Comparison of ENCODE assay signal across 5 cellular contexts in the genomic region with DNA sequence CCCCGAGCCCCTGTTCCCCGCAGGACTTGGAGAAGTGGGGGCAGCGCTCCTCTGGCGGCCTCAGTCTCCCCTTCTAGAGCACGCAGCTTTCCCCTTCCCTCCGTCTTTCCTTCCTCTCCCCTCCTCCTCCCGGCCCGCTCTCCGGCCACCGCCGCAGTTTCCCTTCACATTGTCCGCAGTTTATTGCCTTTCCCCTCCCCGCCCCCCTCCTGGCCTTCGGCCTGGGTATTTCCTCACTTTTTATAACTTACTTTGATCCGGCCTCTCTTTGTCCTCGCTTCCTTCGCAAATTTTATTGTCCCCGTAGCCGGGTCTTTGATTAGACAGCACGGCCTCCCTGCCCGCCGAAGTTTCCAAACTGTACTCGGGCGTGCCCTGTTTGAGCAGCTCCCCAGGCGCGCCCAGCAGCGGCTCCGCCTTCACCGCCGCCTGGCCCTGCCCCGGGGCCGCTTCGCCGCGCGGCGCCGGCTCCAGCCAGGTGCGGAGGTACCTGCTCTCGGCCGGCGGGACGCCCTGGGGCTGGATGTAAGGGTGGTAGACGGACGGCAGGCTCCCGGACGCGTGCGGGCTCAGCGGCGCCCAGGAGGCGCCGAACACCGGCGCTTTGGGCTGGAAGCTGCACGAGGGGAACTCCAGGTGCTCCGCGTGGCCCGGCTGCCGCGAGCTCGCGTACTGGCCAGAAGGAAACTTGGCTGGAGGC. TPM values are rescaled to one million over a fixed set of nuclear protein-coding genes. Genes with fewer than 3 reads are reported as not detected.
A peak's percentile ranks its signal among the peaks of the same experiment; 100 is the strongest.
DNase-seq lines count a peak whose midpoint lies in the region; ATAC-seq and TF ChIP-seq lines count a peak whose summit lies in the region.

No MANE protein-coding gene starts in this region.

- peaks cover 1% of the 10 kb centered on the region for H3K36me3 Mint-ChIP-seq in IgD-negative memory B cell

- no peak overlapping the region for H3K27ac ChIP-seq in left lung

- peak; percentile 79 for ATAC-seq in left lung
- no peak for ATAC-seq in HG03469 (IDR thresholded peaks at IDR 0.05; ENCODE audit: unreplicated experiment)
- no peak for ATAC-seq in HG03135 (IDR thresholded peaks at IDR 0.05; ENCODE audit: unreplicated experiment)

- H3K4me3 Mint-ChIP-seq in IgD-negative memory B cell = peak overlapping the region; percentile 74 to 93 (median 83)

- peak; percentile 52 for DNase-seq in activated CD8-positive, alpha-beta memory T cell treated with anti-CD3 and anti-CD28 coated beads, Interleukin-2, amount 50 U/mL, for 4 hours
- peak in 1 of 2 donors; percentile 81 for DNase-seq in left lung

- H3K36me3 ChIP-seq in left lung = no peaks in the 10 kb centered on the region

- TF ChIP-seq CTCF in left lung (IDR thresholded peaks at IDR 0.05) = no peak

- intact Hi-C loops in left lung (cut with DNase I) = no loop called here

- H3K9me3 ChIP-seq in left lung = no peaks in the 10 kb centered on the region

- H3K4me1 ChIP-seq in left lung = peaks cover 14 to 27% of the 10 kb centered on the region in 2 donors

- H3K27ac Mint-ChIP-seq in IgD-negative memory B cell = peak overlapping the region; percentile 32 to 74 (median 39)

- H3K27me3 Mint-ChIP-seq in IgD-negative memory B cell = peaks cover 67% of the 10 kb centered on the region

- H3K4me3 ChIP-seq in left lung = peak overlapping the region; percentile 15 to 26

- H3K27me3 ChIP-seq in left lung = peaks cover 99 to 100% of the 10 kb centered on the region in 2 donors

- peaks cover 0 to 5% (median 5%) of the 10 kb centered on the region in 3 donors for H3K4me1 Mint-ChIP-seq in IgD-negative memory B cell

- peaks cover 0 to 4% (median 0%) of the 10 kb centered on the region in 3 donors for H3K9me3 Mint-ChIP-seq in IgD-negative memory B cell

RNA-seq across cellular contexts. Expression of a gene that starts 0.5 kb away (rescaled TPM):
- not detected for polyA plus RNA-seq in IgD-negative memory B cell
- not detected for total RNA-seq in left lung

RNA-seq across cellular contexts. Expression of a gene that starts 10.6 kb away (rescaled TPM):
- not detected for polyA plus RNA-seq in IgD-negative memory B cell
- under 1 TPM; 0.32 to 0.39 TPM for total RNA-seq in left lung

RNA-seq across cellular contexts. Expression of a gene that starts 14.8 kb away (rescaled TPM):
- not detected for polyA plus RNA-seq in IgD-negative memory B cell
- 1 to 10 TPM; 2.4 to 3.0 TPM for total RNA-seq in left lung

RNA-seq across cellular contexts. Expression of a gene that starts 20.9 kb away (rescaled TPM):
- not detected for polyA plus RNA-seq in IgD-negative memory B cell
- total RNA-seq in left lung = 1 to 10 TPM; 5.1 to 6.7 TPM

RNA-seq across cellular contexts. Expression of a gene that starts 32.1 kb away (rescaled TPM):
- polyA plus RNA-seq in IgD-negative memory B cell = not detected
- total RNA-seq in left lung = 1 to 10 TPM; 3.3 to 4.2 TPM
